24 cellular contexts compared by ENCODE assay signal in the genomic region with DNA sequence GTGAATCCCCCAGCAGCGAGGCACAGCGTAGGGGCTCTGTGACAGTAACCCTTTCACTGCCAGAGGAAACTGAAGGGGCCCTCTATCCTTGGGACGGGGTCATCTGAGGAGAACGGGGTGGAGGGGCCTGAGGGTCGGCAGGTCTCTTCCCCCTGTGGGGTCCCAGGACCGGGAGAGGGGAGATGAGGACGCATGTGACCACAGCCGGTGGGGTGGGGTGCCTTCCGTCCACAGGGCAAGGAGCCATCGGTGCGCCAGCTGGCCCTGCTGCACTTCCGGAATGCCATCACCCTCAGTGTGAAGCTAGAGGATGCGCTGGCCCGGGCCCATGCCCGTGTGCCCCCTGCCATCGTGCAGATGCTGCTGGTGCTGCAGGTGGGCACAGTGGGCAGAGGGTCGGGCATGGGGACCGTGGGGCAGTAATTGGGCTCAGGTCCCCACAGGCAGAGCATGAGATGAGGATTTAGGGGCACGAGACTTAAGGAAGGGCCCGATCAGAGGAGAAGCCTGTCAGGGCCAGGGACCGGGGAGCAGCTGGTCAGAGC. TPM values are rescaled to one million over a fixed set of nuclear protein-coding genes. Genes with fewer than 3 reads are reported as not detected.
"Had no signal": no experiment of that assay in that cellular context is flagged by ENCODE, and none has a peak within 500 bp of the region (broad histone marks: within the 10 kb centered on the region; RNA-seq: fewer than 3 reads in every experiment).

No MANE protein-coding gene starts in this region.

- ATAC-seq: activated CD8-positive, alpha-beta T cell treated with anti-CD3 and anti-CD28 coated beads, Interleukin-2, amount 10 ng/mL, durations not matched to agents 7 days and 5 days; activated naive CD4-positive, alpha-beta T cell treated with anti-CD3 and anti-CD28 coated beads, Interleukin-2, amount 50 U/mL, for 72 hours; heart right ventricle; left lung; naive thymus-derived CD8-positive, alpha-beta T cell; sciatic nerve; stimulated activated effector memory CD8-positive, alpha-beta T cell treated with anti-CD3 and anti-CD28 coated beads, Interleukin-12 subunit alpha, Interleukin-12 subunit beta, amount 100 ng/mL, for 72 hours; stimulated activated naive CD8-positive, alpha-beta T cell treated with anti-CD3 and anti-CD28 coated beads, Interleukin-15, amount 100 ng/mL, for 72 hours had no signal

- H3K27ac Mint-ChIP-seq: activated CD4-positive, alpha-beta T cell treated with anti-CD3 and anti-CD28 coated beads, Interleukin-2, amount 10 ng/mL, durations not matched to agents 7 days and 5 days; activated CD8-positive, alpha-beta T cell treated with anti-CD3 and anti-CD28 coated beads, Interleukin-2, amount 10 ng/mL, durations not matched to agents 7 days and 5 days; activated T-helper 1 cell treated with anti-CD3 and anti-CD28 coated beads, Interleukin-12 subunit alpha, Interleukin-12 subunit beta, Interleukin-2, Interleukin-4 antibody, amounts not matched to agents 30 ng/mL and 10 ng/mL and 1 ng/mL, durations not matched to agents 14 hours and 24 hours and 36 hours had no signal

- H3K36me3 Mint-ChIP-seq: activated naive CD4-positive, alpha-beta T cell treated with anti-CD3 and anti-CD28 coated beads, Interleukin-2, amount 50 U/mL, for 72 hours had no signal

- FAIRE-seq: small intestine had no signal

- H3K9me3 ChIP-seq: heart right ventricle, left lung, tibial artery had no signal

- H3K4me3 Mint-ChIP-seq: activated CD4-positive, alpha-beta T cell treated with anti-CD3 and anti-CD28 coated beads, Interleukin-2, amount 10 ng/mL, durations not matched to agents 7 days and 5 days; activated CD8-positive, alpha-beta T cell treated with anti-CD3 and anti-CD28 coated beads, Interleukin-2, amount 10 ng/mL, durations not matched to agents 7 days and 5 days; activated T-helper 1 cell treated with anti-CD3 and anti-CD28 coated beads, Interleukin-12 subunit alpha, Interleukin-12 subunit beta, Interleukin-2, Interleukin-4 antibody, amounts not matched to agents 30 ng/mL and 10 ng/mL and 1 ng/mL, durations not matched to agents 14 hours and 24 hours and 36 hours; brain; mesothelial cell of epicardium; naive thymus-derived CD8-positive, alpha-beta T cell; stimulated activated effector memory CD8-positive, alpha-beta T cell treated with anti-CD3 and anti-CD28 coated beads, Interleukin-12 subunit alpha, Interleukin-12 subunit beta, amount 100 ng/mL, for 72 hours; stimulated activated naive CD8-positive, alpha-beta T cell treated with anti-CD3 and anti-CD28 coated beads, Interleukin-15, amount 100 ng/mL, for 72 hours had no signal

- H3K36me3 ChIP-seq: heart right ventricle, left lung had no signal

- H3K4me1 Mint-ChIP-seq: activated CD4-positive, alpha-beta T cell treated with anti-CD3 and anti-CD28 coated beads, Interleukin-2, amount 10 ng/mL, durations not matched to agents 7 days and 5 days had no signal

- H3K27ac ChIP-seq: heart right ventricle, left lung, tibial artery, VCaP had no signal

- H3K4me3 ChIP-seq: heart right ventricle, left lung, tibial artery had no signal

- H3K27me3 Mint-ChIP-seq: activated CD4-positive, alpha-beta T cell treated with anti-CD3 and anti-CD28 coated beads, Interleukin-2, amount 10 ng/mL, durations not matched to agents 7 days and 5 days; naive thymus-derived CD8-positive, alpha-beta T cell; stimulated activated naive CD8-positive, alpha-beta T cell treated with anti-CD3 and anti-CD28 coated beads, Interleukin-15, amount 100 ng/mL, for 72 hours had no signal

- DNase-seq: activated CD4-positive, alpha-beta T cell treated with anti-CD3 and anti-CD28 coated beads, Interleukin-2, amount 10 ng/mL, durations not matched to agents 7 days and 5 days; activated CD4-positive, CD25-positive, alpha-beta regulatory T cell treated with anti-CD3 and anti-CD28 coated beads, Interleukin-2, amount 50 U/mL, for 72 hours; activated CD8-positive, alpha-beta T cell treated with anti-CD3 and anti-CD28 coated beads, Interleukin-2, amount 10 ng/mL, durations not matched to agents 7 days and 5 days; activated gamma-delta T cell; aorta; foreskin fibroblast; heart right ventricle; islet precursor cell; naive thymus-derived CD8-positive, alpha-beta T cell; nucleus accumbens; small intestine; stimulated activated CD4-positive, alpha-beta T cell treated with anti-CD3 and anti-CD28 coated beads, Interleukin-2, amount 100 ng/mL, for 24 hours; stimulated activated naive CD8-positive, alpha-beta T cell treated with anti-CD3 and anti-CD28 coated beads, Interleukin-15, amount 100 ng/mL, for 72 hours; T-helper 2 cell; tibial artery had no signal

- H3K9me3 Mint-ChIP-seq: activated naive CD4-positive, alpha-beta T cell treated with anti-CD3 and anti-CD28 coated beads, Interleukin-2, amount 50 U/mL, for 72 hours; activated T-helper 1 cell treated with anti-CD3 and anti-CD28 coated beads, Interleukin-12 subunit alpha, Interleukin-12 subunit beta, Interleukin-2, Interleukin-4 antibody, amounts not matched to agents 30 ng/mL and 10 ng/mL and 1 ng/mL, durations not matched to agents 14 hours and 24 hours and 36 hours; brain; mesothelial cell of epicardium; naive thymus-derived CD8-positive, alpha-beta T cell; stimulated activated effector memory CD8-positive, alpha-beta T cell treated with anti-CD3 and anti-CD28 coated beads, Interleukin-12 subunit alpha, Interleukin-12 subunit beta, amount 100 ng/mL, for 72 hours had no signal

RNA-seq across cellular contexts. Expression of gene ARHGAP8, which starts 20.3 kb away (rescaled TPM):
- total RNA-seq: lung microvascular endothelial cell had no signal
- polyA plus RNA-seq: aorta had no signal
